ENCODE assay signal across 1 cellular context in genomic region chr9:129080608-129081387, GRCh38.
A peak's percentile ranks its signal among the peaks of the same experiment; 100 is the strongest.
TF ChIP-seq lines count a peak whose summit lies in the region.

A gene with protein sequence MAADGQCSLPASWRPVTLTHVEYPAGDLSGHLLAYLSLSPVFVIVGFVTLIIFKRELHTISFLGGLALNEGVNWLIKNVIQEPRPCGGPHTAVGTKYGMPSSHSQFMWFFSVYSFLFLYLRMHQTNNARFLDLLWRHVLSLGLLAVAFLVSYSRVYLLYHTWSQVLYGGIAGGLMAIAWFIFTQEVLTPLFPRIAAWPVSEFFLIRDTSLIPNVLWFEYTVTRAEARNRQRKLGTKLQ (plus strand): TSS chr9:129081111. CDS start chr9:129081132, 21 bp downstream.

TF ChIP-seq in HCT116, 20 proteins besides CTCF, POLR2A, EP300 and RAD21 (continued from another document):
- peak; percentile 92 for TF ChIP-seq YY1 (IDR thresholded peaks at IDR 0.05; ENCODE audit: extremely low read depth, insufficient replicate concordance, low read depth, low read length)
- TF ChIP-seq TCF7L2 (IDR thresholded peaks at IDR 0.05; ENCODE audit: borderline replicate concordance, extremely low read depth, insufficient read depth, insufficient read length), result peak; percentile 91
- TF ChIP-seq FOSL1 (IDR thresholded peaks at IDR 0.05; ENCODE audit: low read depth), result no peak
